ENCODE assay signal across 8 cellular contexts in genomic region chr19:58002384-58003152, GRCh38. TPM values are rescaled to one million over a fixed set of nuclear protein-coding genes. Genes with fewer than 3 reads are reported as not detected.
DNase-seq lines count a peak whose midpoint lies in the region; ATAC-seq and TF ChIP-seq lines count a peak whose summit lies in the region.

TSS of gene ZNF606 (minus strand) at chr19:58002820. CDS start at chr19:58001319, 1,501 bp downstream.

- peaks cover 19% of the 10 kb centered on the region for H3K9me3 ChIP-seq in vagina

- H3K9me3 Mint-ChIP-seq in T-helper 2 cell treated with Interferon-gamma antibody and Interleukin-4, amounts not matched to agents 5 μg/mL and 100 μg/mL, for 36 hours = peaks cover 70% of the 10 kb centered on the region

- peak within 1 kb of the TSS; percentile 69 for H3K4me3 ChIP-seq in GM08714 (ENCODE audit: low read length)
- peak within 1 kb of the TSS; percentile 65 for H3K4me3 ChIP-seq in astrocyte of the cerebellum (ENCODE audit: low read depth, low read length)
- peak within 1 kb of the TSS; percentile 70 to 94 for H3K4me3 ChIP-seq in vagina

- H3K4me3 Mint-ChIP-seq in T-helper 2 cell treated with Interferon-gamma antibody and Interleukin-4, amounts not matched to agents 5 μg/mL and 100 μg/mL, for 36 hours = peak within 1 kb of the TSS; percentile 84

- H3K36me3 ChIP-seq in vagina = peaks cover 7 to 73% of the 10 kb centered on the region in 2 donors

- intact Hi-C loops in vagina (cut with DNase I) = no loop called here

- no peaks in the 10 kb centered on the region for H3K27me3 ChIP-seq in vagina

- TF ChIP-seq POLR2A in vagina (IDR thresholded peaks at IDR 0.05) = peak in 1 of 2 donors; percentile 61

- H3K36me3 Mint-ChIP-seq in T-helper 2 cell treated with Interferon-gamma antibody and Interleukin-4, amounts not matched to agents 5 μg/mL and 100 μg/mL, for 36 hours (ENCODE audit: low read depth) = peaks cover 82% of the 10 kb centered on the region

- peak; percentile 80 for DNase-seq in NCI-H1105 treated with DMSO at 0.1 percent for 48 hours (lab: John Stamatoyannopoulos, UW)
- peak; percentile 84 for DNase-seq in T-helper 2 cell treated with Interferon-gamma antibody and Interleukin-4, amounts not matched to agents 5 μg/mL and 100 μg/mL, for 36 hours (ENCODE audit: low spot score)
- peak; percentile 63 for DNase-seq in astrocyte of the cerebellum (ENCODE audit: low read depth)
- peak; percentile 93 for DNase-seq in hepatic stellate cell (ENCODE audit: low spot score)
- DNase-seq in renal cortical epithelial cell (ENCODE audit: low read depth) = peak; percentile 56
- DNase-seq in vagina (ENCODE audit: extremely low spot score in 2 of 2) = no peak

- peak within 1 kb of the TSS; percentile 81 for H3K27ac ChIP-seq in vagina

- no peaks in the 10 kb centered on the region for H3K27me3 Mint-ChIP-seq in T-helper 2 cell treated with Interferon-gamma antibody and Interleukin-4, amounts not matched to agents 5 μg/mL and 100 μg/mL, for 36 hours (ENCODE audit: low read depth)

- peaks cover 33% of the 10 kb centered on the region for H3K4me1 ChIP-seq in vagina

- H3K4me1 Mint-ChIP-seq in T-helper 2 cell treated with Interferon-gamma antibody and Interleukin-4, amounts not matched to agents 5 μg/mL and 100 μg/mL, for 36 hours (ENCODE audit: low read depth) = peaks cover 14% of the 10 kb centered on the region

- H3K27ac Mint-ChIP-seq in T-helper 2 cell treated with Interferon-gamma antibody and Interleukin-4, amounts not matched to agents 5 μg/mL and 100 μg/mL, for 36 hours = peak within 1 kb of the TSS; percentile 85

- ATAC-seq in HG02571 (IDR thresholded peaks at IDR 0.05; ENCODE audit: unreplicated experiment) = peak; percentile 90

- no peak for TF ChIP-seq CTCF in astrocyte of the cerebellum (IDR thresholded peaks at IDR 0.05; ENCODE audit: low read depth, low read length, missing control alignments)
- no peak for TF ChIP-seq CTCF in vagina (IDR thresholded peaks at IDR 0.05)

- in situ Hi-C loops in astrocyte of the cerebellum (cut with HindIII; ENCODE audit: low sequenced_read_pairs) = no loop called here

RNA-seq across cellular contexts. Expression of gene ZNF606, which starts in this region (rescaled TPM):
- total RNA-seq in renal cortical epithelial cell (9.6 and 19.9 TPM in 2 replicates), vagina (10.1 TPM)

Comparison
In these comparisons a context has a peak if more than half of its experiments do, and no peak if none do; other contexts are left out.
1. DNase-seq: peak in NCI-H1105 treated with DMSO at 0.1 percent for 48 hours (single experiment), T-helper 2 cell treated with Interferon-gamma antibody and Interleukin-4, amounts not matched to agents 5 μg/mL and 100 μg/mL, for 36 hours (single experiment), astrocyte of the cerebellum (single experiment), hepatic stellate cell (single experiment) and renal cortical epithelial cell (single experiment); none in vagina (0 of 2).
2. Peak in every context shown above with its lines, with median percentiles within 50 percentile points of each other: H3K4me3 ChIP-seq.